Comparison of ENCODE assay signal across 21 cellular contexts in genomic region chr4:9165990-9166389, GRCh38. TPM values are rescaled to one million over a fixed set of nuclear protein-coding genes. Genes with fewer than 3 reads are reported as not detected.
"Had no signal": no experiment of that assay in that cellular context is flagged by ENCODE, and none has a peak within 500 bp of the region (broad histone marks: within the 10 kb centered on the region; RNA-seq: fewer than 3 reads in every experiment).

No MANE protein-coding gene starts in this region.

RNA-seq across cellular contexts. Expression of gene FAM90A26, which starts 4.2 kb away (rescaled TPM):
- total RNA-seq: activated CD4-positive, alpha-beta T cell treated with anti-CD3 and anti-CD28 coated beads, Interleukin-2, amount 10 ng/mL, durations not matched to agents 7 days and 5 days; activated CD8-positive, alpha-beta memory T cell treated with anti-CD3 and anti-CD28 coated beads, Interleukin-2, amount 10 ng/mL, durations not matched to agents 7 days and 5 days; activated CD8-positive, alpha-beta T cell treated with anti-CD3 and anti-CD28 coated beads, Interleukin-2, amount 10 ng/mL, durations not matched to agents 7 days and 5 days; activated T-helper 2 cell treated with anti-CD3 and anti-CD28 coated beads, Interferon-gamma antibody, Interleukin-2, Interleukin-4, amounts not matched to agents 10 μg/mL and 5 μg/mL and 100 μg/mL, durations not matched to agents 14 hours and 24 hours and 36 hours; body of pancreas; dermis blood vessel endothelial cell; epithelial cell of proximal tubule; left lung; lung; mesenteric fat pad; osteocyte; posterior vena cava; right lobe of liver; skeletal muscle tissue; T-helper 1 cell treated with Interleukin-12 subunit alpha and Interleukin-12 subunit beta and Interleukin-4 antibody, amounts not matched to agents 30 ng/mL and 1 ng/mL, for 36 hours; testis; transverse colon; urinary bladder; WTC11 had no signal
- polyA plus RNA-seq: adipose tissue, immature natural killer cell, lung, urinary bladder had no signal

RNA-seq across cellular contexts. Expression of gene USP17L10, which starts 44.5 kb away (rescaled TPM):
- total RNA-seq: activated CD4-positive, alpha-beta T cell treated with anti-CD3 and anti-CD28 coated beads, Interleukin-2, amount 10 ng/mL, durations not matched to agents 7 days and 5 days; activated CD8-positive, alpha-beta memory T cell treated with anti-CD3 and anti-CD28 coated beads, Interleukin-2, amount 10 ng/mL, durations not matched to agents 7 days and 5 days; activated CD8-positive, alpha-beta T cell treated with anti-CD3 and anti-CD28 coated beads, Interleukin-2, amount 10 ng/mL, durations not matched to agents 7 days and 5 days; activated T-helper 2 cell treated with anti-CD3 and anti-CD28 coated beads, Interferon-gamma antibody, Interleukin-2, Interleukin-4, amounts not matched to agents 10 μg/mL and 5 μg/mL and 100 μg/mL, durations not matched to agents 14 hours and 24 hours and 36 hours; body of pancreas; dermis blood vessel endothelial cell; epithelial cell of proximal tubule; left lung; lung; mesenteric fat pad; osteocyte; posterior vena cava; right lobe of liver; skeletal muscle tissue; T-helper 1 cell treated with Interleukin-12 subunit alpha and Interleukin-12 subunit beta and Interleukin-4 antibody, amounts not matched to agents 30 ng/mL and 1 ng/mL, for 36 hours; testis; transverse colon; urinary bladder; WTC11 had no signal
- polyA plus RNA-seq: adipose tissue, immature natural killer cell, lung, urinary bladder had no signal

RNA-seq across cellular contexts. Expression of gene USP17L11, which starts 49.2 kb away (rescaled TPM):
- total RNA-seq: activated CD4-positive, alpha-beta T cell treated with anti-CD3 and anti-CD28 coated beads, Interleukin-2, amount 10 ng/mL, durations not matched to agents 7 days and 5 days; activated CD8-positive, alpha-beta memory T cell treated with anti-CD3 and anti-CD28 coated beads, Interleukin-2, amount 10 ng/mL, durations not matched to agents 7 days and 5 days; activated CD8-positive, alpha-beta T cell treated with anti-CD3 and anti-CD28 coated beads, Interleukin-2, amount 10 ng/mL, durations not matched to agents 7 days and 5 days; body of pancreas; dermis blood vessel endothelial cell; epithelial cell of proximal tubule; left lung; lung; mesenteric fat pad; osteocyte; posterior vena cava; right lobe of liver; skeletal muscle tissue; T-helper 1 cell treated with Interleukin-12 subunit alpha and Interleukin-12 subunit beta and Interleukin-4 antibody, amounts not matched to agents 30 ng/mL and 1 ng/mL, for 36 hours; testis; transverse colon; urinary bladder; WTC11 had no signal
- polyA plus RNA-seq: adipose tissue, immature natural killer cell, lung, urinary bladder had no signal

RNA-seq across cellular contexts. Expression of gene USP17L12, which starts 54.0 kb away (rescaled TPM):
- total RNA-seq: activated CD4-positive, alpha-beta T cell treated with anti-CD3 and anti-CD28 coated beads, Interleukin-2, amount 10 ng/mL, durations not matched to agents 7 days and 5 days; activated CD8-positive, alpha-beta memory T cell treated with anti-CD3 and anti-CD28 coated beads, Interleukin-2, amount 10 ng/mL, durations not matched to agents 7 days and 5 days; activated CD8-positive, alpha-beta T cell treated with anti-CD3 and anti-CD28 coated beads, Interleukin-2, amount 10 ng/mL, durations not matched to agents 7 days and 5 days; activated T-helper 2 cell treated with anti-CD3 and anti-CD28 coated beads, Interferon-gamma antibody, Interleukin-2, Interleukin-4, amounts not matched to agents 10 μg/mL and 5 μg/mL and 100 μg/mL, durations not matched to agents 14 hours and 24 hours and 36 hours; body of pancreas; dermis blood vessel endothelial cell; epithelial cell of proximal tubule; left lung; lung; mesenteric fat pad; osteocyte; posterior vena cava; right lobe of liver; skeletal muscle tissue; T-helper 1 cell treated with Interleukin-12 subunit alpha and Interleukin-12 subunit beta and Interleukin-4 antibody, amounts not matched to agents 30 ng/mL and 1 ng/mL, for 36 hours; testis; transverse colon; urinary bladder; WTC11 had no signal
- polyA plus RNA-seq: adipose tissue, immature natural killer cell, lung, urinary bladder had no signal

RNA-seq across cellular contexts. Expression of gene USP17L13, which starts 58.7 kb away (rescaled TPM):
- total RNA-seq: activated CD4-positive, alpha-beta T cell treated with anti-CD3 and anti-CD28 coated beads, Interleukin-2, amount 10 ng/mL, durations not matched to agents 7 days and 5 days; activated CD8-positive, alpha-beta memory T cell treated with anti-CD3 and anti-CD28 coated beads, Interleukin-2, amount 10 ng/mL, durations not matched to agents 7 days and 5 days; activated CD8-positive, alpha-beta T cell treated with anti-CD3 and anti-CD28 coated beads, Interleukin-2, amount 10 ng/mL, durations not matched to agents 7 days and 5 days; activated T-helper 2 cell treated with anti-CD3 and anti-CD28 coated beads, Interferon-gamma antibody, Interleukin-2, Interleukin-4, amounts not matched to agents 10 μg/mL and 5 μg/mL and 100 μg/mL, durations not matched to agents 14 hours and 24 hours and 36 hours; body of pancreas; dermis blood vessel endothelial cell; epithelial cell of proximal tubule; left lung; lung; mesenteric fat pad; osteocyte; posterior vena cava; right lobe of liver; skeletal muscle tissue; T-helper 1 cell treated with Interleukin-12 subunit alpha and Interleukin-12 subunit beta and Interleukin-4 antibody, amounts not matched to agents 30 ng/mL and 1 ng/mL, for 36 hours; testis; transverse colon; urinary bladder; WTC11 had no signal
- polyA plus RNA-seq: adipose tissue, immature natural killer cell, lung, urinary bladder had no signal
